In the genomic region with DNA sequence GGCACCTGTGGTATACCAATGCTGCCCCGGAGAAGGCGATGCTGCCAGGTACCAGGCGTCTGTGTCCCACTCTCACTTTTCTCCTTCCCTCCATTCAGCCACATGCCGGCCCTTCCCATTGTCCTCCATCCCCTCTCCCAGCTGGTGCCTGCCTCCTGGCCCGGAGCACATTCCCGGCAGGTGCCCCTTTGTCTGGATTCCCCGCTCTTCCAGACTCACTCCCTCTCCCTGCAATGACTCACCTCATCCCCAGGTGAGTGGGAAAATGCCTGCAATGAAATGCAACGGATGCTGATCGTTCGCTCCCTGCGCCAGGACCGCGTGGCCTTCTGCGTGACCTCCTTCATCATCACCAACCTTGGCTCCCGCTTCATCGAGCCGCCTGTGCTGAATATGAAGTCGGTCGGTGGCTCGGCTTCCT, we compare ENCODE assay signal across 17 cellular contexts.
"Had no signal": no experiment of that assay in that cellular context is flagged by ENCODE, and none has a peak within 500 bp of the region (broad histone marks: within the 10 kb centered on the region; RNA-seq: fewer than 3 reads in every experiment).

No MANE protein-coding gene starts in this region.

- H3K9me3 ChIP-seq: breast epithelium, esophagus squamous epithelium, heart left ventricle, testis had no signal

- H3K4me1 ChIP-seq: breast epithelium, heart left ventricle, testis had no signal

- H3K27ac ChIP-seq: breast epithelium, esophagus squamous epithelium, heart left ventricle, parathyroid adenoma, testis had no signal

- H3K79me2 ChIP-seq: parathyroid adenoma had no signal

- H3K36me3 ChIP-seq: breast epithelium, esophagus squamous epithelium, heart left ventricle had no signal

- FAIRE-seq: endometrium, TTC549 had no signal

- H3K9ac ChIP-seq: parathyroid adenoma had no signal

- H2AFZ ChIP-seq: parathyroid adenoma had no signal

- H3K4me3 ChIP-seq: breast epithelium, dorsolateral prefrontal cortex, esophagus squamous epithelium, heart left ventricle, testis had no signal

- H3K27me3 ChIP-seq: breast epithelium, dorsolateral prefrontal cortex, esophagus squamous epithelium, heart left ventricle, testis had no signal

- DNase-seq: activated CD4-positive, alpha-beta memory T cell treated with anti-CD3 and anti-CD28 coated beads for 36 hours; activated gamma-delta T cell; activated naive CD8-positive, alpha-beta T cell treated with anti-CD3 and anti-CD28 coated beads, Interleukin-2, amount 10 ng/mL, durations not matched to agents 7 days and 5 days; activated T-cell treated with anti-CD3 and anti-CD28 coated beads, Interleukin-2, amount 50 U/mL, for 4 hours; esophagus squamous epithelium; foreskin melanocyte; heart left ventricle; midbrain; stimulated activated CD4-positive, alpha-beta T cell treated with anti-CD3 and anti-CD28 coated beads, Interleukin-4, amount 100 ng/mL, for 24 hours; stimulated activated naive CD8-positive, alpha-beta T cell treated with anti-CD3 and anti-CD28 coated beads, Interleukin-15, amount 100 ng/mL, for 72 hours; T-helper 17 cell; testis had no signal
